Comparison of ENCODE assay signal across 19 cellular contexts in the genomic region with DNA sequence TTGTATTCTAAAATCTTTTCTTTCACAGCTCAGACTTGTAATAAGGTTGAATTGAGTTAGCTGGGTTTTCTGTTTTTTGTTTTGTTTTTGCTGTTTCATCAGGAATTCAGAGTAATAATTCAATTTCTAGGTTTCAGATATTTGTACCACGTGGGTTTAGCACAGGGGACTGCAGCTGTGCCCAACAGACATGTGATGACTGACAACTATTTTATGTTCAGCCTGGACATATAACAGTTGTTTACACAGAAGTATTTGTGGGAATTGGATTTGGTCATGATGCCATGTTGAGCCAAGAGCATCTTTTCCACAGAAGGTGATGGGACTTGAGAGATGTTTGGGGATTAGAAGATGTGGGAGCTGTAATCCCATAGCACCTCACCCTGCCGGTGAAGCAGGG. TPM values are rescaled to one million over a fixed set of nuclear protein-coding genes. Genes with fewer than 3 reads are reported as not detected.
DNase-seq lines count a peak whose midpoint lies in the region; ATAC-seq and TF ChIP-seq lines count a peak whose summit lies in the region.
"Had no signal": no experiment of that assay in that cellular context is flagged by ENCODE, and none has a peak within 500 bp of the region (broad histone marks: within the 10 kb centered on the region; RNA-seq: fewer than 3 reads in every experiment).

No MANE protein-coding gene starts in this region.

- no peaks in the 10 kb centered on the region for H3K27me3 Mint-ChIP-seq in activated CD4-positive, alpha-beta memory T cell treated with anti-CD3 and anti-CD28 coated beads, Interleukin-2, amount 10 ng/mL, durations not matched to agents 7 days and 5 days
- no peaks in the 10 kb centered on the region for H3K27me3 Mint-ChIP-seq in activated CD4-positive, alpha-beta memory T cell treated with anti-CD3 and anti-CD28 coated beads for 36 hours
- no peaks in the 10 kb centered on the region for H3K27me3 Mint-ChIP-seq in activated T-helper 17 cell treated with anti-CD3 and anti-CD28 coated beads, Interleukin-2, amount 50 U/mL, for 72 hours
- no peaks in the 10 kb centered on the region for H3K27me3 Mint-ChIP-seq in naive thymus-derived CD8-positive, alpha-beta T cell
- H3K27me3 Mint-ChIP-seq: CD8-positive, alpha-beta memory T cell had no signal

- H3K4me2 ChIP-seq in DND-41 (ENCODE audit: insufficient read depth, low read length) (peak overlapping the region; percentile 47), smooth muscle cell (no peak overlapping the region)

- H3F3A ChIP-seq in smooth muscle cell (ENCODE audit: low read depth), result no peaks in the 10 kb centered on the region

- DNase-seq in activated CD4-positive, alpha-beta memory T cell treated with anti-CD3 and anti-CD28 coated beads, Interleukin-2, amount 10 ng/mL, durations not matched to agents 7 days and 5 days, result no peak
- no peak for DNase-seq in activated CD4-positive, alpha-beta memory T cell treated with anti-CD3 and anti-CD28 coated beads for 36 hours
- no peak for DNase-seq in DND-41
- no peak for DNase-seq in naive thymus-derived CD8-positive, alpha-beta T cell
- no peak for DNase-seq in smooth muscle cell (lab: John Stamatoyannopoulos, UW; ENCODE audit: unreplicated experiment)
- no peak for DNase-seq in NAMALWA (ENCODE audit: low spot score)
- DNase-seq: C1 segment of cervical spinal cord, Calu3, DMS153, NCI-H1436 treated with DMSO at 0.1 percent for 48 hours, NCI-H2029 treated with DMSO at 0.1 percent for 48 hours, NCI-H345, NCI-H524 treated with DMSO at 0.1 percent for 48 hours had no signal

- peak overlapping the region; percentile 11 for H3K27ac Mint-ChIP-seq in activated CD4-positive, alpha-beta memory T cell treated with anti-CD3 and anti-CD28 coated beads, Interleukin-2, amount 10 ng/mL, durations not matched to agents 7 days and 5 days
- H3K27ac Mint-ChIP-seq in activated CD4-positive, alpha-beta memory T cell treated with anti-CD3 and anti-CD28 coated beads for 36 hours, result no peak overlapping the region
- H3K27ac Mint-ChIP-seq in activated T-helper 17 cell treated with anti-CD3 and anti-CD28 coated beads, Interleukin-2, amount 50 U/mL, for 72 hours, result peak overlapping the region; percentile 19
- H3K27ac Mint-ChIP-seq in naive thymus-derived CD8-positive, alpha-beta T cell, result peak overlapping the region in 7 of 10 donors; percentile 12 to 69 (median 48)

- no peak overlapping the region; a peak in 1 of 4 replicates for H3K4me3 ChIP-seq in DND-41 (ENCODE audit: low read depth in 1 of 2, low read length in 2 of 2)
- H3K4me3 ChIP-seq in smooth muscle cell, result no peak overlapping the region
- H3K4me3 ChIP-seq in gastroesophageal sphincter, result no peak overlapping the region
- H3K4me3 ChIP-seq: GM23248, HAP-1, K562 had no signal

- CTCF ChIA-PET in activated CD4-positive, alpha-beta memory T cell treated with anti-CD3 and anti-CD28 coated beads, Interleukin-2, amount 10 ng/mL, durations not matched to agents 7 days and 5 days (lab: Charles Lee), result interaction anchor here (1.0 to 3.4 kb wide), 6 partner anchors 12 to 59 kb away, joined by 3 to 52 read pairs (median 4); a partner anchor contains a TSS
- CTCF ChIA-PET in activated CD4-positive, alpha-beta memory T cell treated with anti-CD3 and anti-CD28 coated beads for 36 hours (lab: Charles Lee), result interaction anchor here (0.7 to 3.9 kb wide), 11 partner anchors 9 to 40 kb away, joined by 3 to 42 read pairs (median 5); a partner anchor contains a TSS

- H3K4me1 Mint-ChIP-seq in activated CD4-positive, alpha-beta memory T cell treated with anti-CD3 and anti-CD28 coated beads, Interleukin-2, amount 10 ng/mL, durations not matched to agents 7 days and 5 days, result peaks cover 19% of the 10 kb centered on the region
- peaks cover 17% of the 10 kb centered on the region for H3K4me1 Mint-ChIP-seq in activated CD4-positive, alpha-beta memory T cell treated with anti-CD3 and anti-CD28 coated beads for 36 hours (ENCODE audit: low read depth)
- no peaks in the 10 kb centered on the region for H3K4me1 Mint-ChIP-seq in activated T-helper 17 cell treated with anti-CD3 and anti-CD28 coated beads, Interleukin-2, amount 50 U/mL, for 72 hours
- peaks cover 14 to 79% (median 32%) of the 10 kb centered on the region in 4 donors for H3K4me1 Mint-ChIP-seq in naive thymus-derived CD8-positive, alpha-beta T cell

- H3K27ac ChIP-seq in DND-41 (ENCODE audit: low read length) (peak overlapping the region; percentile 98), smooth muscle cell (ENCODE audit: low read depth) (no peak overlapping the region), gastroesophageal sphincter (no peak overlapping the region)
- H3K27ac ChIP-seq: GM23248 had no signal

- ATAC-seq in DND-41 (ENCODE audit: insufficient read depth, low read depth) (no peak), gastroesophageal sphincter (no peak)
- no peak for ATAC-seq in activated T-helper 17 cell treated with anti-CD3 and anti-CD28 coated beads, Interleukin-2, amount 50 U/mL, for 72 hours (replicated peaks)
- no peak for ATAC-seq in naive thymus-derived CD8-positive, alpha-beta T cell

- H3K4me1 ChIP-seq in DND-41 (ENCODE audit: insufficient read depth, low read length) (peaks cover 99% of the 10 kb centered on the region), smooth muscle cell (ENCODE audit: low read depth) (peaks cover 12% of the 10 kb centered on the region), gastroesophageal sphincter (peaks cover 0 to 3% (median 0%) of the 10 kb centered on the region in 3 donors)

- POLR2A ChIA-PET in activated CD4-positive, alpha-beta memory T cell treated with anti-CD3 and anti-CD28 coated beads, Interleukin-2, amount 10 ng/mL, durations not matched to agents 7 days and 5 days (lab: Charles Lee), result interaction anchor here (1.5 to 3.8 kb wide), 3 partner anchors 11 to 24 kb away, joined by 7 to 19 read pairs (median 14); a partner anchor contains a TSS
- POLR2A ChIA-PET in activated CD4-positive, alpha-beta memory T cell treated with anti-CD3 and anti-CD28 coated beads for 36 hours (lab: Charles Lee), result interaction anchor here (4.5 kb wide), 1 partner anchor 23 kb away, joined by 21 read pairs; a partner anchor contains a TSS
- POLR2A ChIA-PET in naive thymus-derived CD8-positive, alpha-beta T cell (lab: Charles Lee), result interaction anchor here (1.1 to 11.8 kb wide), 6 partner anchors 11 to 225 kb away, joined by 3 to 99 read pairs (median 6); a partner anchor contains a TSS

- H3K36me3 Mint-ChIP-seq in activated CD4-positive, alpha-beta memory T cell treated with anti-CD3 and anti-CD28 coated beads, Interleukin-2, amount 10 ng/mL, durations not matched to agents 7 days and 5 days (ENCODE audit: low read depth), result no peaks in the 10 kb centered on the region
- no peaks in the 10 kb centered on the region for H3K36me3 Mint-ChIP-seq in activated CD4-positive, alpha-beta memory T cell treated with anti-CD3 and anti-CD28 coated beads for 36 hours
- H3K36me3 Mint-ChIP-seq in activated T-helper 17 cell treated with anti-CD3 and anti-CD28 coated beads, Interleukin-2, amount 50 U/mL, for 72 hours (ENCODE audit: low read depth), result no peaks in the 10 kb centered on the region
- peaks cover 0 to 16% (median 7%) of the 10 kb centered on the region in 3 donors for H3K36me3 Mint-ChIP-seq in naive thymus-derived CD8-positive, alpha-beta T cell

- H3K4me3 Mint-ChIP-seq in activated CD4-positive, alpha-beta memory T cell treated with anti-CD3 and anti-CD28 coated beads, Interleukin-2, amount 10 ng/mL, durations not matched to agents 7 days and 5 days, result no peak overlapping the region
- H3K4me3 Mint-ChIP-seq in activated CD4-positive, alpha-beta memory T cell treated with anti-CD3 and anti-CD28 coated beads for 36 hours, result no peak overlapping the region
- no peak overlapping the region for H3K4me3 Mint-ChIP-seq in activated T-helper 17 cell treated with anti-CD3 and anti-CD28 coated beads, Interleukin-2, amount 50 U/mL, for 72 hours
- H3K4me3 Mint-ChIP-seq in naive thymus-derived CD8-positive, alpha-beta T cell, result no peak overlapping the region
- H3K4me3 Mint-ChIP-seq: CD8-positive, alpha-beta memory T cell had no signal

- H3K79me2 ChIP-seq in DND-41 (ENCODE audit: insufficient read depth, low read length), result peaks cover 93% of the 10 kb centered on the region
- no peaks in the 10 kb centered on the region for H3K79me2 ChIP-seq in smooth muscle cell (ENCODE audit: low read depth)

- H3K9me3 Mint-ChIP-seq in activated CD4-positive, alpha-beta memory T cell treated with anti-CD3 and anti-CD28 coated beads, Interleukin-2, amount 10 ng/mL, durations not matched to agents 7 days and 5 days, result no peaks in the 10 kb centered on the region
- H3K9me3 Mint-ChIP-seq in activated CD4-positive, alpha-beta memory T cell treated with anti-CD3 and anti-CD28 coated beads for 36 hours, result no peaks in the 10 kb centered on the region
- no peaks in the 10 kb centered on the region for H3K9me3 Mint-ChIP-seq in activated T-helper 17 cell treated with anti-CD3 and anti-CD28 coated beads, Interleukin-2, amount 50 U/mL, for 72 hours
- H3K9me3 Mint-ChIP-seq in naive thymus-derived CD8-positive, alpha-beta T cell, result no peaks in the 10 kb centered on the region
- H3K9me3 Mint-ChIP-seq: CD8-positive, alpha-beta memory T cell had no signal

- H4K20me1 ChIP-seq in DND-41 (ENCODE audit: insufficient read depth, low read length) (peaks cover 33% of the 10 kb centered on the region), smooth muscle cell (ENCODE audit: low read depth) (no peaks in the 10 kb centered on the region)

- no peak for TF ChIP-seq POLR2A in gastroesophageal sphincter (IDR thresholded peaks at IDR 0.05)

- H3K9me3 ChIP-seq in DND-41 (ENCODE audit: insufficient read depth, low read length, severe bottlenecking) (no peaks in the 10 kb centered on the region), smooth muscle cell (replicated peaks; ENCODE audit: low read depth) (no peaks in the 10 kb centered on the region), gastroesophageal sphincter (no peaks in the 10 kb centered on the region)
- H3K9me3 ChIP-seq: HAP-1 had no signal

- peak overlapping the region; percentile 53 for H3K9ac ChIP-seq in DND-41 (ENCODE audit: low read depth, low read length)
- H3K9ac ChIP-seq in smooth muscle cell (ENCODE audit: low read depth), result no peak overlapping the region
- H3K9ac ChIP-seq: GM23248 had no signal

- H3K27me3 ChIP-seq in DND-41 (ENCODE audit: insufficient read depth, low read length, poor library complexity) (no peaks in the 10 kb centered on the region), smooth muscle cell (ENCODE audit: low read depth) (no peaks in the 10 kb centered on the region), gastroesophageal sphincter (no peaks in the 10 kb centered on the region)

- TF ChIP-seq EP300 in gastroesophageal sphincter (IDR thresholded peaks at IDR 0.05), result no peak

- H2AFZ ChIP-seq in DND-41 (ENCODE audit: low read depth, low read length) (no peak overlapping the region), smooth muscle cell (ENCODE audit: low read depth) (no peak overlapping the region)
- H2AFZ ChIP-seq: GM23248 had no signal

- WGBS in smooth muscle cell (ENCODE audit: low lambda C conversion rate), result 93% methylated on average over 2 of the region's 2 CpGs
- 69 to 79% methylated on average over 1 to 2 of the region's 2 CpGs for WGBS in gastroesophageal sphincter (ENCODE audit: low coverage in 1 of 2), 2 donors

- H3K36me3 ChIP-seq in DND-41 (ENCODE audit: insufficient read depth, low read length) (peaks cover 63% of the 10 kb centered on the region), smooth muscle cell (ENCODE audit: low read depth) (no peaks in the 10 kb centered on the region), gastroesophageal sphincter (peaks cover 0 to 3% of the 10 kb centered on the region in 2 donors)
- H3K36me3 ChIP-seq: HAP-1 had no signal

- intact Hi-C loops in activated CD4-positive, alpha-beta memory T cell treated with anti-CD3 and anti-CD28 coated beads for 36 hours (cut with micrococcal nuclease), result no loop called here

- no peak for TF ChIP-seq CTCF in DND-41 (IDR thresholded peaks at IDR 0.05; ENCODE audit: borderline replicate concordance, extremely low read depth, low read length, poor library complexity, severe bottlenecking)
- no peak for TF ChIP-seq CTCF in smooth muscle cell (IDR thresholded peaks at IDR 0.05; ENCODE audit: borderline replicate concordance, insufficient read depth, poor library complexity, severe bottlenecking)
- no peak for TF ChIP-seq CTCF in gastroesophageal sphincter (IDR thresholded peaks at IDR 0.05)

RNA-seq across cellular contexts. Expression of a gene that starts 23.5 kb away (rescaled TPM):
- 10 to 100 TPM; 16.1 to 16.5 TPM for total RNA-seq in activated CD4-positive, alpha-beta memory T cell treated with anti-CD3 and anti-CD28 coated beads, Interleukin-2, amount 10 ng/mL, durations not matched to agents 7 days and 5 days
- total RNA-seq in activated CD4-positive, alpha-beta memory T cell treated with anti-CD3 and anti-CD28 coated beads for 36 hours, result 10 to 100 TPM in 1 of 2 experiments, 1 to 10 TPM in 1; 9.0 to 11.6 TPM
- 10 to 100 TPM in 1 of 2 donors, 1 to 10 TPM in 1; 5.7 to 11.4 TPM for total RNA-seq in activated T-helper 17 cell treated with anti-CD3 and anti-CD28 coated beads, Interleukin-2, amount 50 U/mL, for 72 hours
- total RNA-seq in naive thymus-derived CD8-positive, alpha-beta T cell, result 10 to 100 TPM; 34.4 to 36.9 TPM
- 10 to 100 TPM in 2 of 3 donors, 1 to 10 TPM in 1; 9.9 to 18.3 (median 16.9) TPM for polyA plus RNA-seq in naive thymus-derived CD8-positive, alpha-beta T cell
- total RNA-seq in smooth muscle cell (4.5 and 5.6 TPM in 2 replicates), gastroesophageal sphincter (10 to 100 TPM in 2 of 4 donors, 1 to 10 TPM in 2; 6.5 to 16.9 (median 10.0) TPM)
- 3.3 and 3.9 TPM in 2 replicates for polyA plus RNA-seq in smooth muscle cell
